Comparison of ENCODE assay signal across 27 cellular contexts in genomic region chr5:120372899-120373298, GRCh38.
DNase-seq lines count a peak whose midpoint lies in the region; ATAC-seq and TF ChIP-seq lines count a peak whose summit lies in the region.
"Had no signal": no experiment of that assay in that cellular context is flagged by ENCODE, and none has a peak within 500 bp of the region (broad histone marks: within the 10 kb centered on the region; RNA-seq: fewer than 3 reads in every experiment).

No MANE protein-coding gene starts in this region.

- H3K4ac ChIP-seq in mesenchymal stem cell (ENCODE audit: low read depth in 1 of 2, low read length in 2 of 2), result no peak overlapping the region

- no peak overlapping the region for H4K91ac ChIP-seq in mesenchymal stem cell (ENCODE audit: low read length)

- no peak for ATAC-seq in GM18867 (IDR thresholded peaks at IDR 0.05; ENCODE audit: unreplicated experiment)
- ATAC-seq: A549; CD8-positive, alpha-beta T cell; HepG2; SK-N-SH treated with all-trans-retinoic acid at 6 μM for 48 hours had no signal

- H2AFZ ChIP-seq in mesenchymal stem cell (ENCODE audit: low read depth, low read length), result no peak overlapping the region
- H2AFZ ChIP-seq: PC-9 had no signal

- POLR2A ChIA-PET in A673 (lab: Charles Lee; ENCODE audit: low non-redundant PET), result no interaction called here

- H3K4me1 ChIP-seq in mesenchymal stem cell (ENCODE audit: control insufficient read depth, insufficient read depth, low read depth, low read length) (peaks cover 3% of the 10 kb centered on the region), A673 (ENCODE audit: insufficient read depth, low read length, poor library complexity, severe bottlenecking) (no peaks in the 10 kb centered on the region)
- H3K4me1 ChIP-seq: A549 had no signal

- H3K4me3 ChIP-seq in AG10803 (ENCODE audit: low read length) (no peak overlapping the region), mesenchymal stem cell (ENCODE audit: insufficient read depth in 1 of 2, low read depth in 1 of 2, low read length in 2 of 2) (no peak overlapping the region), A673 (ENCODE audit: low read depth, low read length, poor library complexity, severe bottlenecking) (no peak overlapping the region)
- H3K4me3 ChIP-seq: A549, PC-9 had no signal

- BruUV-seq in A673 (replicated peaks; lab: Mats Ljungman, UMichigan), result no TSS peak

- H4K8ac ChIP-seq in mesenchymal stem cell (ENCODE audit: low read length), result peak overlapping the region; percentile 27

- H3K36me3 ChIP-seq in mesenchymal stem cell (ENCODE audit: control insufficient read depth in 1 of 2, insufficient read depth in 2 of 2, low read depth in 1 of 2, low read length in 2 of 2) (no peaks in the 10 kb centered on the region), A673 (ENCODE audit: insufficient read depth, low read length, poor library complexity, severe bottlenecking) (no peaks in the 10 kb centered on the region)

- no peak overlapping the region for H2BK5ac ChIP-seq in mesenchymal stem cell (ENCODE audit: low read depth, low read length, poor library complexity, severe bottlenecking)

- H2AK5ac ChIP-seq in mesenchymal stem cell (ENCODE audit: low read length, severe bottlenecking), result no peak overlapping the region

- DNase-seq in AG10803 (ENCODE audit: low read depth) (peak; percentile 79), GM04504 (ENCODE audit: low read depth) (peak; percentile 79), brain pericyte (ENCODE audit: low read depth, low spot score) (peak; percentile 11), mesenchymal stem cell (peak; percentile 88), A673 (ENCODE audit: low spot score) (no peak), NCI-H1092 treated with DMSO at 0.1 percent for 48 hours (lab: John Stamatoyannopoulos, UW) (no peak)
- no peak for DNase-seq in activated CD4-positive, alpha-beta T cell treated with anti-CD3 and anti-CD28 coated beads for 1 hour
- DNase-seq: AML-193; C1 segment of cervical spinal cord; CD8-positive, alpha-beta T cell; DMS153; H7; HFFc6; KBM-7; MM.1S; NCI-H1092; NCI-H1436 treated with DMSO at 0.1 percent for 48 hours; NCI-H1930; NCI-H510A treated with DMSO at 0.1 percent for 48 hours; NCI-H748 treated with DMSO at 0.1 percent for 48 hours; PC-9; RPMI8226 had no signal

- H3K4me2 ChIP-seq in mesenchymal stem cell (ENCODE audit: low read length, poor library complexity, severe bottlenecking), result no peak overlapping the region
- H3K4me2 ChIP-seq: A549, PC-9 had no signal

- H3K9ac ChIP-seq in mesenchymal stem cell (ENCODE audit: low read length), result no peak overlapping the region

- H3K23ac ChIP-seq in mesenchymal stem cell (ENCODE audit: low read length in 2 of 2), result no peak overlapping the region

- 32% methylated on average over 3 of the region's 3 CpGs for WGBS in mesenchymal stem cell

- H3K27ac ChIP-seq in mesenchymal stem cell (ENCODE audit: low read length, poor library complexity, severe bottlenecking), result no peak overlapping the region
- H3K27ac ChIP-seq in A673 (ENCODE audit: low read depth, low read length, poor library complexity, severe bottlenecking), result no peak overlapping the region
- H3K27ac ChIP-seq: A549, HL-60, PC-9 had no signal

- H3K9me3 ChIP-seq in mesenchymal stem cell (ENCODE audit: control insufficient read depth, low read length) (no peaks in the 10 kb centered on the region), A673 (ENCODE audit: low read depth, low read length, poor library complexity, severe bottlenecking) (no peaks in the 10 kb centered on the region)
- H3K9me3 ChIP-seq: A549 had no signal

- H3K27me3 ChIP-seq in mesenchymal stem cell (ENCODE audit: control insufficient read depth in 1 of 2, insufficient read depth in 1 of 2, low read length in 2 of 2) (no peaks in the 10 kb centered on the region), A673 (replicated peaks; ENCODE audit: insufficient read depth, low read depth, low read length, poor library complexity) (no peaks in the 10 kb centered on the region)

- intact Hi-C loops in A673 (cut with micrococcal nuclease; ENCODE audit: unreplicated experiment), result no loop called here

- peak overlapping the region; percentile 1 to 10 for H3K18ac ChIP-seq in mesenchymal stem cell (ENCODE audit: low read depth in 1 of 2, low read length in 2 of 2)

- CTCF ChIA-PET in A673 (lab: Charles Lee), result no interaction called here

- H2BK15ac ChIP-seq in mesenchymal stem cell (ENCODE audit: low read depth, poor library complexity, severe bottlenecking), result no peak overlapping the region

- TF ChIP-seq CTCF in AG10803 (conservative IDR thresholded peaks at IDR 0.05; ENCODE audit: low read length), result no peak
- no peak for TF ChIP-seq CTCF in A673 (conservative IDR thresholded peaks at IDR 0.05; ENCODE audit: low read depth, low read length)

- H2BK120ac ChIP-seq in mesenchymal stem cell (ENCODE audit: low read depth, low read length), result no peak overlapping the region

- no peak overlapping the region for H2BK12ac ChIP-seq in mesenchymal stem cell (ENCODE audit: low read length in 2 of 2)

- H3K79me1 ChIP-seq in mesenchymal stem cell (replicated peaks; ENCODE audit: low read length, poor library complexity, severe bottlenecking), result no peaks in the 10 kb centered on the region

- no peak overlapping the region for H3K14ac ChIP-seq in mesenchymal stem cell (ENCODE audit: low read length in 2 of 2)

Comparison
In these comparisons a context has a peak if more than half of its experiments do, and no peak if none do; other contexts are left out.
1. DNase-seq: peak in AG10803 (single experiment), GM04504 (single experiment), brain pericyte (single experiment) and mesenchymal stem cell (single experiment); none in activated CD4-positive, alpha-beta T cell treated with anti-CD3 and anti-CD28 coated beads for 1 hour (single experiment), A673 (single experiment) and NCI-H1092 treated with DMSO at 0.1 percent for 48 hours (single experiment).